ENCODE assay signal across 1 cellular context in genomic region chr19:9205506-9206113, GRCh38.
A peak's percentile ranks its signal among the peaks of the same experiment; 100 is the strongest.
TF ChIP-seq lines count a peak whose summit lies in the region.

No MANE protein-coding gene starts in this region.

TF ChIP-seq in HepG2, 621 proteins besides CTCF, POLR2A, EP300 and RAD21 (continued from another document and continues in another):
- TF ChIP-seq ZNF512 (CRISPR knock-in tag; IDR thresholded peaks at IDR 0.05) (no peak), UBTF (CRISPR knock-in tag; IDR thresholded peaks at IDR 0.05) (no peak), ZMYM4 (CRISPR knock-in tag; IDR thresholded peaks at IDR 0.05) (peak; percentile 29; the same call in 1 of the 2 replicates), SUZ12 (IDR thresholded peaks at IDR 0.05; ENCODE audit: low read depth, low read length) (no peak), ZNF558 (CRISPR knock-in tag; IDR thresholded peaks at IDR 0.05; ENCODE audit: borderline replicate concordance) (no peak), ZNF703 (CRISPR knock-in tag; IDR thresholded peaks at IDR 0.05; ENCODE audit: borderline replicate concordance) (no peak), SALL1 (CRISPR knock-in tag; IDR thresholded peaks at IDR 0.05) (0 out of 2 replicates have a peak, but pooled peaks have one; percentile 16), ZNF180 (CRISPR knock-in tag; IDR thresholded peaks at IDR 0.05; ENCODE audit: borderline replicate concordance, low read depth) (no peak), ZFP36L2 (CRISPR knock-in tag; IDR thresholded peaks at IDR 0.05) (no peak), LRRFIP1 (CRISPR knock-in tag; conservative IDR thresholded peaks at IDR 0.05) (no peak), HNF4A (CRISPR knock-in tag; IDR thresholded peaks at IDR 0.05) (no peak), SMARCC2 (IDR thresholded peaks at IDR 0.05) (no peak), ZNF768 (CRISPR knock-in tag; IDR thresholded peaks at IDR 0.05) (peak; percentile 24; the same call in 1 of the 2 replicates), ZGPAT (CRISPR knock-in tag; IDR thresholded peaks at IDR 0.05) (no peak), IRF2 (CRISPR knock-in tag; IDR thresholded peaks at IDR 0.05) (peak; percentile 12; the same call in 1 of the 2 replicates), ZNF34 (CRISPR knock-in tag; IDR thresholded peaks at IDR 0.05; ENCODE audit: borderline replicate concordance) (no peak), ZNF749 (CRISPR knock-in tag; IDR thresholded peaks at IDR 0.05; ENCODE audit: borderline replicate concordance) (no peak), TBP (CRISPR knock-in tag; IDR thresholded peaks at IDR 0.05) (no peak), POLR2AphosphoS2 (IDR thresholded peaks at IDR 0.05; ENCODE audit: low read depth, low read length) (no peak), TFDP1 (CRISPR knock-in tag; IDR thresholded peaks at IDR 0.05; ENCODE audit: borderline replicate concordance) (no peak), CREB1 (IDR thresholded peaks at IDR 0.05) (no peak), CREB1 (CRISPR knock-in tag; IDR thresholded peaks at IDR 0.05) (no peak), BATF2 (CRISPR knock-in tag; IDR thresholded peaks at IDR 0.05) (no peak), CEBPB (IDR thresholded peaks at IDR 0.05; ENCODE audit: borderline replicate concordance, low read depth, low read length) (no peak), KDM2A (CRISPR knock-in tag; IDR thresholded peaks at IDR 0.05; ENCODE audit: borderline replicate concordance, low read depth) (peak; percentile 68; the same call in 1 of the 2 replicates), MATR3 (CRISPR knock-in tag; IDR thresholded peaks at IDR 0.05) (no peak), ZNF101 (CRISPR knock-in tag; IDR thresholded peaks at IDR 0.05; ENCODE audit: borderline replicate concordance, low read depth) (no peak), LCORL (IDR thresholded peaks at IDR 0.05) (no peak), LCORL (CRISPR knock-in tag; IDR thresholded peaks at IDR 0.05) (0 out of 2 replicates have a peak, but pooled peaks have one; percentile 17), ATF7 (IDR thresholded peaks at IDR 0.05) (no peak), ATF7 (CRISPR knock-in tag; IDR thresholded peaks at IDR 0.05) (no peak), SMC3 (IDR thresholded peaks at IDR 0.05; ENCODE audit: low read length) (peak; percentile 49; the same call in 1 of the 2 replicates), TOE1 (CRISPR knock-in tag; IDR thresholded peaks at IDR 0.05) (no peak)
- TF ChIP-seq, protein P1, sequence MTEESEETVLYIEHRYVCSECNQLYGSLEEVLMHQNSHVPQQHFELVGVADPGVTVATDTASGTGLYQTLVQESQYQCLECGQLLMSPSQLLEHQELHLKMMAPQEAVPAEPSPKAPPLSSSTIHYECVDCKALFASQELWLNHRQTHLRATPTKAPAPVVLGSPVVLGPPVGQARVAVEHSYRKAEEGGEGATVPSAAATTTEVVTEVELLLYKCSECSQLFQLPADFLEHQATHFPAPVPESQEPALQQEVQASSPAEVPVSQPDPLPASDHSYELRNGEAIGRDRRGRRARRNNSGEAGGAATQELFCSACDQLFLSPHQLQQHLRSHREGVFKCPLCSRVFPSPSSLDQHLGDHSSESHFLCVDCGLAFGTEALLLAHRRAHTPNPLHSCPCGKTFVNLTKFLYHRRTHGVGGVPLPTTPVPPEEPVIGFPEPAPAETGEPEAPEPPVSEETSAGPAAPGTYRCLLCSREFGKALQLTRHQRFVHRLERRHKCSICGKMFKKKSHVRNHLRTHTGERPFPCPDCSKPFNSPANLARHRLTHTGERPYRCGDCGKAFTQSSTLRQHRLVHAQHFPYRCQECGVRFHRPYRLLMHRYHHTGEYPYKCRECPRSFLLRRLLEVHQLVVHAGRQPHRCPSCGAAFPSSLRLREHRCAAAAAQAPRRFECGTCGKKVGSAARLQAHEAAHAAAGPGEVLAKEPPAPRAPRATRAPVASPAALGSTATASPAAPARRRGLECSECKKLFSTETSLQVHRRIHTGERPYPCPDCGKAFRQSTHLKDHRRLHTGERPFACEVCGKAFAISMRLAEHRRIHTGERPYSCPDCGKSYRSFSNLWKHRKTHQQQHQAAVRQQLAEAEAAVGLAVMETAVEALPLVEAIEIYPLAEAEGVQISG (CRISPR knock-in tag; IDR thresholded peaks at IDR 0.05): 0 out of 2 replicates have a peak, but pooled peaks have one; percentile 42
- TF ChIP-seq, protein P2, sequence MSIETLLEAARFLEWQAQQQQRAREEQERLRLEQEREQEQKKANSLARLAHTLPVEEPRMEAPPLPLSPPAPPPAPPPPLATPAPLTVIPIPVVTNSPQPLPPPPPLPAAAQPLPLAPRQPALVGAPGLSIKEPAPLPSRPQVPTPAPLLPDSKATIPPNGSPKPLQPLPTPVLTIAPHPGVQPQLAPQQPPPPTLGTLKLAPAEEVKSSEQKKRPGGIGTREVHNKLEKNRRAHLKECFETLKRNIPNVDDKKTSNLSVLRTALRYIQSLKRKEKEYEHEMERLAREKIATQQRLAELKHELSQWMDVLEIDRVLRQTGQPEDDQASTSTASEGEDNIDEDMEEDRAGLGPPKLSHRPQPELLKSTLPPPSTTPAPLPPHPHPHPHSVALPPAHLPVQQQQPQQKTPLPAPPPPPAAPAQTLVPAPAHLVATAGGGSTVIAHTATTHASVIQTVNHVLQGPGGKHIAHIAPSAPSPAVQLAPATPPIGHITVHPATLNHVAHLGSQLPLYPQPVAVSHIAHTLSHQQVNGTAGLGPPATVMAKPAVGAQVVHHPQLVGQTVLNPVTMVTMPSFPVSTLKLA (IDR thresholded peaks at IDR 0.05): no peak
- TF ChIP-seq, protein P3, sequence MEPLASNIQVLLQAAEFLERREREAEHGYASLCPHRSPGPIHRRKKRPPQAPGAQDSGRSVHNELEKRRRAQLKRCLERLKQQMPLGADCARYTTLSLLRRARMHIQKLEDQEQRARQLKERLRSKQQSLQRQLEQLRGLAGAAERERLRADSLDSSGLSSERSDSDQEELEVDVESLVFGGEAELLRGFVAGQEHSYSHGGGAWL (CRISPR knock-in tag; IDR thresholded peaks at IDR 0.05): no peak
- TF ChIP-seq, protein P4, sequence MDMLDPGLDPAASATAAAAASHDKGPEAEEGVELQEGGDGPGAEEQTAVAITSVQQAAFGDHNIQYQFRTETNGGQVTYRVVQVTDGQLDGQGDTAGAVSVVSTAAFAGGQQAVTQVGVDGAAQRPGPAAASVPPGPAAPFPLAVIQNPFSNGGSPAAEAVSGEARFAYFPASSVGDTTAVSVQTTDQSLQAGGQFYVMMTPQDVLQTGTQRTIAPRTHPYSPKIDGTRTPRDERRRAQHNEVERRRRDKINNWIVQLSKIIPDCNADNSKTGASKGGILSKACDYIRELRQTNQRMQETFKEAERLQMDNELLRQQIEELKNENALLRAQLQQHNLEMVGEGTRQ (IDR thresholded peaks at IDR 0.05; ENCODE audit: low read depth, low read length): no peak
- TF ChIP-seq, protein P4 (CRISPR knock-in tag; IDR thresholded peaks at IDR 0.05; ENCODE audit: borderline replicate concordance): peak; percentile 41; the same call in 1 of the 2 replicates
- TF ChIP-seq, protein P5, sequence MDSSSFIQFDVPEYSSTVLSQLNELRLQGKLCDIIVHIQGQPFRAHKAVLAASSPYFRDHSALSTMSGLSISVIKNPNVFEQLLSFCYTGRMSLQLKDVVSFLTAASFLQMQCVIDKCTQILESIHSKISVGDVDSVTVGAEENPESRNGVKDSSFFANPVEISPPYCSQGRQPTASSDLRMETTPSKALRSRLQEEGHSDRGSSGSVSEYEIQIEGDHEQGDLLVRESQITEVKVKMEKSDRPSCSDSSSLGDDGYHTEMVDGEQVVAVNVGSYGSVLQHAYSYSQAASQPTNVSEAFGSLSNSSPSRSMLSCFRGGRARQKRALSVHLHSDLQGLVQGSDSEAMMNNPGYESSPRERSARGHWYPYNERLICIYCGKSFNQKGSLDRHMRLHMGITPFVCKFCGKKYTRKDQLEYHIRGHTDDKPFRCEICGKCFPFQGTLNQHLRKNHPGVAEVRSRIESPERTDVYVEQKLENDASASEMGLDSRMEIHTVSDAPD (CRISPR knock-in tag; IDR thresholded peaks at IDR 0.05): no peak
- TF ChIP-seq, protein P6, sequence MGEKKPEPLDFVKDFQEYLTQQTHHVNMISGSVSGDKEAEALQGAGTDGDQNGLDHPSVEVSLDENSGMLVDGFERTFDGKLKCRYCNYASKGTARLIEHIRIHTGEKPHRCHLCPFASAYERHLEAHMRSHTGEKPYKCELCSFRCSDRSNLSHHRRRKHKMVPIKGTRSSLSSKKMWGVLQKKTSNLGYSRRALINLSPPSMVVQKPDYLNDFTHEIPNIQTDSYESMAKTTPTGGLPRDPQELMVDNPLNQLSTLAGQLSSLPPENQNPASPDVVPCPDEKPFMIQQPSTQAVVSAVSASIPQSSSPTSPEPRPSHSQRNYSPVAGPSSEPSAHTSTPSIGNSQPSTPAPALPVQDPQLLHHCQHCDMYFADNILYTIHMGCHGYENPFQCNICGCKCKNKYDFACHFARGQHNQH (CRISPR knock-in tag; IDR thresholded peaks at IDR 0.05): no peak
